In genomic region chr3:66392512-66392911, GRCh38 we compare ENCODE assay signal across 17 cellular contexts.
A peak's percentile ranks its signal among the peaks of the same experiment; 100 is the strongest.
DNase-seq lines count a peak whose midpoint lies in the region; ATAC-seq and TF ChIP-seq lines count a peak whose summit lies in the region.
"Had no signal": no experiment of that assay in that cellular context is flagged by ENCODE, and none has a peak within 500 bp of the region (broad histone marks: within the 10 kb centered on the region; RNA-seq: fewer than 3 reads in every experiment).

No MANE protein-coding gene starts in this region.

- ATAC-seq in DND-41 (ENCODE audit: insufficient read depth, low read depth) (no peak), GM21723 (IDR thresholded peaks at IDR 0.05; ENCODE audit: unreplicated experiment) (no peak)
- no peak for ATAC-seq in activated naive CD8-positive, alpha-beta T cell treated with anti-CD3 and anti-CD28 coated beads, Interleukin-2, amount 10 ng/mL, durations not matched to agents 7 days and 5 days (ENCODE audit: low read depth)
- ATAC-seq: stimulated activated naive CD8-positive, alpha-beta T cell treated with anti-CD3 and anti-CD28 coated beads, Interleukin-15, amount 100 ng/mL, for 72 hours had no signal

- DNase-seq in DND-41 (no peak), osteocyte (ENCODE audit: extremely low spot score, unreplicated experiment) (no peak), occipital lobe (lab: John Stamatoyannopoulos, UW) (no peak), MV-4-11 (lab: John Stamatoyannopoulos, UW) (no peak)
- no peak for DNase-seq in activated naive CD8-positive, alpha-beta T cell treated with anti-CD3 and anti-CD28 coated beads, Interleukin-2, amount 10 ng/mL, durations not matched to agents 7 days and 5 days
- DNase-seq in stimulated activated naive CD4-positive, alpha-beta T cell treated with Interleukin-2 at 50 U/mL for 16 hours (lab: John Stamatoyannopoulos, UW) = no peak
- DNase-seq: activated CD4-positive, alpha-beta T cell treated with anti-CD3 and anti-CD28 coated beads for 4 hours; colonic mucosa; GDM1; NCI-H446; stimulated activated naive CD8-positive, alpha-beta T cell treated with anti-CD3 and anti-CD28 coated beads, Interleukin-15, amount 100 ng/mL, for 72 hours; T-helper 1 cell had no signal

- no peaks in the 10 kb centered on the region for H3K27me3 Mint-ChIP-seq in activated naive CD8-positive, alpha-beta T cell treated with anti-CD3 and anti-CD28 coated beads, Interleukin-2, amount 10 ng/mL, durations not matched to agents 7 days and 5 days
- no peaks in the 10 kb centered on the region for H3K27me3 Mint-ChIP-seq in osteocyte (ENCODE audit: unreplicated experiment)
- H3K27me3 Mint-ChIP-seq: stimulated activated naive CD8-positive, alpha-beta T cell treated with anti-CD3 and anti-CD28 coated beads, Interleukin-15, amount 100 ng/mL, for 72 hours had no signal

- H3K9me3 ChIP-seq in BLaER1 treated with 17β-estradiol and CSF1 and Interleukin-3, amounts not matched to agents 10 nM and 100 nM (replicated peaks in 1 of 11) = 0 out of 22 replicates have a peak, but pooled peaks cover 0 to 4% (median 0%) of the 10 kb centered on the region in 11 experiments
- H3K9me3 ChIP-seq in DND-41 (ENCODE audit: insufficient read depth, low read length, severe bottlenecking) = no peaks in the 10 kb centered on the region
- H3K9me3 ChIP-seq: colonic mucosa, HAP-1, prostate gland had no signal

- peaks cover 19% of the 10 kb centered on the region for H3K4me1 Mint-ChIP-seq in activated naive CD8-positive, alpha-beta T cell treated with anti-CD3 and anti-CD28 coated beads, Interleukin-2, amount 10 ng/mL, durations not matched to agents 7 days and 5 days
- H3K4me1 Mint-ChIP-seq in osteocyte (ENCODE audit: unreplicated experiment) = peaks cover 51% of the 10 kb centered on the region

- peaks cover 26 to 97% (median 82%) of the 10 kb centered on the region in 10 experiments for H3K4me1 ChIP-seq in BLaER1 treated with 17β-estradiol and CSF1 and Interleukin-3, amounts not matched to agents 10 nM and 100 nM
- H3K4me1 ChIP-seq in DND-41 (ENCODE audit: insufficient read depth, low read length) = peaks cover 28% of the 10 kb centered on the region
- H3K4me1 ChIP-seq: colonic mucosa, HAP-1, prostate gland had no signal

- H3K4me3 ChIP-seq in BLaER1 treated with 17β-estradiol and CSF1 and Interleukin-3, amounts not matched to agents 10 nM and 100 nM = peak overlapping the region in 1 of 10 experiments; percentile 33; a peak in 1 of 20 replicates
- no peak overlapping the region for H3K4me3 ChIP-seq in DND-41 (ENCODE audit: low read depth in 1 of 2, low read length in 2 of 2)
- H3K4me3 ChIP-seq: colonic mucosa, HAP-1, prostate gland had no signal

- H3K9ac ChIP-seq in BLaER1 treated with 17β-estradiol and CSF1 and Interleukin-3, amounts not matched to agents 10 nM and 100 nM = peak overlapping the region in 2 of 11 experiments; percentile 62 to 63; a peak in 3 of 22 replicates
- H3K9ac ChIP-seq in DND-41 (ENCODE audit: low read depth, low read length) = no peak overlapping the region

- H2AFZ ChIP-seq in DND-41 (ENCODE audit: low read depth, low read length) = no peak overlapping the region

- TF ChIP-seq CTCF in DND-41 (IDR thresholded peaks at IDR 0.05; ENCODE audit: borderline replicate concordance, extremely low read depth, low read length, poor library complexity, severe bottlenecking) = no peak
- no peak for TF ChIP-seq CTCF in osteocyte (IDR thresholded peaks at IDR 0.05)

- H3K4me2 ChIP-seq in BLaER1 treated with 17β-estradiol and CSF1 and Interleukin-3, amounts not matched to agents 10 nM and 100 nM = peak overlapping the region in 10 of 11 experiments; percentile 60 to 97 (median 85); a peak in 19 of 22 replicates
- H3K4me2 ChIP-seq in DND-41 (ENCODE audit: insufficient read depth, low read length) = peak overlapping the region; percentile 59; the same call in 1 of the 2 replicates

- peak overlapping the region in 7 of 11 experiments; percentile 0 to 72 (median 53); a peak in 7 of 22 replicates for H3K27ac ChIP-seq in BLaER1 treated with 17β-estradiol and CSF1 and Interleukin-3, amounts not matched to agents 10 nM and 100 nM
- peak overlapping the region; percentile 72; the same call in 1 of the 2 replicates for H3K27ac ChIP-seq in DND-41 (ENCODE audit: low read length)

- no peaks in the 10 kb centered on the region for H3K79me2 ChIP-seq in DND-41 (ENCODE audit: insufficient read depth, low read length)

- no peaks in the 10 kb centered on the region for H3K27me3 ChIP-seq in BLaER1 treated with 17β-estradiol and CSF1 and Interleukin-3, amounts not matched to agents 10 nM and 100 nM
- no peaks in the 10 kb centered on the region for H3K27me3 ChIP-seq in DND-41 (ENCODE audit: insufficient read depth, low read length, poor library complexity)
- H3K27me3 ChIP-seq: colonic mucosa had no signal

- H4K20me1 ChIP-seq in BLaER1 treated with 17β-estradiol and CSF1 and Interleukin-3, amounts not matched to agents 10 nM and 100 nM = peaks cover 0 to 55% (median 30%) of the 10 kb centered on the region in 11 experiments; a peak in 17 of 22 replicates
- H4K20me1 ChIP-seq in DND-41 (ENCODE audit: insufficient read depth, low read length) = no peaks in the 10 kb centered on the region

- H3K9me3 Mint-ChIP-seq in activated naive CD8-positive, alpha-beta T cell treated with anti-CD3 and anti-CD28 coated beads, Interleukin-2, amount 10 ng/mL, durations not matched to agents 7 days and 5 days = peaks cover 4% of the 10 kb centered on the region
- no peaks in the 10 kb centered on the region for H3K9me3 Mint-ChIP-seq in osteocyte (ENCODE audit: unreplicated experiment)

- H3K36me3 Mint-ChIP-seq in activated naive CD8-positive, alpha-beta T cell treated with anti-CD3 and anti-CD28 coated beads, Interleukin-2, amount 10 ng/mL, durations not matched to agents 7 days and 5 days = peaks cover 23% of the 10 kb centered on the region
- peaks cover 50% of the 10 kb centered on the region for H3K36me3 Mint-ChIP-seq in osteocyte (ENCODE audit: unreplicated experiment)

- POLR2A ChIA-PET in activated naive CD8-positive, alpha-beta T cell treated with anti-CD3 and anti-CD28 coated beads, Interleukin-2, amount 10 ng/mL, durations not matched to agents 7 days and 5 days (lab: Charles Lee) = interaction anchor here (1.2 kb wide), 1 partner anchor 9 kb away, joined by 5 read pairs; no protein-coding TSS in a partner anchor

- H3K27ac Mint-ChIP-seq in activated naive CD8-positive, alpha-beta T cell treated with anti-CD3 and anti-CD28 coated beads, Interleukin-2, amount 10 ng/mL, durations not matched to agents 7 days and 5 days = peak overlapping the region; percentile 95
- peak overlapping the region; percentile 91 for H3K27ac Mint-ChIP-seq in osteocyte (ENCODE audit: unreplicated experiment)
- H3K27ac Mint-ChIP-seq: CD14-positive monocyte had no signal

- H3K36me3 ChIP-seq in BLaER1 treated with 17β-estradiol and CSF1 and Interleukin-3, amounts not matched to agents 10 nM and 100 nM = peaks cover 4 to 74% (median 57%) of the 10 kb centered on the region in 11 experiments
- peaks cover 29% of the 10 kb centered on the region for H3K36me3 ChIP-seq in DND-41 (ENCODE audit: insufficient read depth, low read length)
- H3K36me3 ChIP-seq: HAP-1 had no signal

- no peak overlapping the region for H3K4me3 Mint-ChIP-seq in activated naive CD8-positive, alpha-beta T cell treated with anti-CD3 and anti-CD28 coated beads, Interleukin-2, amount 10 ng/mL, durations not matched to agents 7 days and 5 days
- H3K4me3 Mint-ChIP-seq in osteocyte (ENCODE audit: unreplicated experiment) = peak overlapping the region; percentile 49
- H3K4me3 Mint-ChIP-seq: CD14-positive monocyte had no signal
